8 cellular contexts compared by ENCODE assay signal in genomic region chr16:4316732-4317461, GRCh38. TPM values are rescaled to one million over a fixed set of nuclear protein-coding genes. Genes with fewer than 3 reads are reported as not detected.
DNase-seq lines count a peak whose midpoint lies in the region; ATAC-seq, FAIRE-seq and TF ChIP-seq lines count a peak whose summit lies in the region.

No MANE protein-coding gene starts in this region.

- no peak for FAIRE-seq in D721Med (lab: Jason Lieb, UNC)

- H3K4me3 Mint-ChIP-seq in dendritic cell treated with granulocyte-macrophage colony-stimulating factor and Interleukin-4, amounts not matched to agents 40 ng/mL and 50 ng/mL, for 4 days, result peak overlapping the region; percentile 67
- H3K4me3 Mint-ChIP-seq in activated T-helper 17 cell treated with anti-CD3 and anti-CD28 coated beads, Interleukin-2, amount 50 U/mL, for 72 hours, result no peak overlapping the region

- peaks cover 21% of the 10 kb centered on the region for H3K4me1 ChIP-seq in mucosa of descending colon (ENCODE audit: low read depth)

- no peaks in the 10 kb centered on the region for H3K36me3 ChIP-seq in mucosa of descending colon (ENCODE audit: low read depth)

- ATAC-seq in mucosa of descending colon (peak; percentile 29), GM19467 (IDR thresholded peaks at IDR 0.05; ENCODE audit: unreplicated experiment) (no peak)
- no peak for ATAC-seq in activated T-helper 17 cell treated with anti-CD3 and anti-CD28 coated beads, Interleukin-2, amount 50 U/mL, for 72 hours (replicated peaks)

- H3K27ac Mint-ChIP-seq in dendritic cell treated with granulocyte-macrophage colony-stimulating factor and Interleukin-4, amounts not matched to agents 40 ng/mL and 50 ng/mL, for 4 days, result peak overlapping the region; percentile 58
- H3K27ac Mint-ChIP-seq in activated T-helper 17 cell treated with anti-CD3 and anti-CD28 coated beads, Interleukin-2, amount 50 U/mL, for 72 hours, result no peak overlapping the region

- H3K9me3 Mint-ChIP-seq in dendritic cell treated with granulocyte-macrophage colony-stimulating factor and Interleukin-4, amounts not matched to agents 40 ng/mL and 50 ng/mL, for 4 days, result no peaks in the 10 kb centered on the region
- no peaks in the 10 kb centered on the region for H3K9me3 Mint-ChIP-seq in activated T-helper 17 cell treated with anti-CD3 and anti-CD28 coated beads, Interleukin-2, amount 50 U/mL, for 72 hours

- DNase-seq in Daoy (ENCODE audit: low read depth) (peak; percentile 56), NCI-H2196 treated with DMSO at 0.1 percent for 48 hours (lab: John Stamatoyannopoulos, UW; ENCODE audit: unreplicated experiment) (peak; percentile 77), mucosa of descending colon (no peak), D721Med (ENCODE audit: insufficient read length, low spot score) (no peak)
- no peak for DNase-seq in activated CD4-positive, CD25-positive, alpha-beta regulatory T cell treated with anti-CD3 and anti-CD28 coated beads, Interleukin-2, amount 50 U/mL, for 72 hours

- H3K9me3 ChIP-seq in mucosa of descending colon, result no peaks in the 10 kb centered on the region

- H3K4me3 ChIP-seq in mucosa of descending colon, result peak overlapping the region; percentile 11

- intact Hi-C loops in dendritic cell treated with granulocyte-macrophage colony-stimulating factor and Interleukin-4, amounts not matched to agents 40 ng/mL and 50 ng/mL, for 4 days (cut with micrococcal nuclease), result no loop called here
- intact Hi-C loops in mucosa of descending colon (cut with DNase I, micrococcal nuclease), result no loop called here

- H3K4me1 Mint-ChIP-seq in dendritic cell treated with granulocyte-macrophage colony-stimulating factor and Interleukin-4, amounts not matched to agents 40 ng/mL and 50 ng/mL, for 4 days (ENCODE audit: low read depth), result peaks cover 32% of the 10 kb centered on the region
- H3K4me1 Mint-ChIP-seq in activated T-helper 17 cell treated with anti-CD3 and anti-CD28 coated beads, Interleukin-2, amount 50 U/mL, for 72 hours, result peaks cover 10% of the 10 kb centered on the region

- no peaks in the 10 kb centered on the region for H3K36me3 Mint-ChIP-seq in dendritic cell treated with granulocyte-macrophage colony-stimulating factor and Interleukin-4, amounts not matched to agents 40 ng/mL and 50 ng/mL, for 4 days (ENCODE audit: low read depth)
- peaks cover 10% of the 10 kb centered on the region for H3K36me3 Mint-ChIP-seq in activated T-helper 17 cell treated with anti-CD3 and anti-CD28 coated beads, Interleukin-2, amount 50 U/mL, for 72 hours (ENCODE audit: low read depth)

- TF ChIP-seq CTCF in mucosa of descending colon (IDR thresholded peaks at IDR 0.05) (no peak), D721Med (IDR thresholded peaks at IDR 0.05; ENCODE audit: insufficient read depth, missing control alignments) (no peak)

- H3K27me3 Mint-ChIP-seq in dendritic cell treated with granulocyte-macrophage colony-stimulating factor and Interleukin-4, amounts not matched to agents 40 ng/mL and 50 ng/mL, for 4 days, result peaks cover 74% of the 10 kb centered on the region
- peaks cover 11% of the 10 kb centered on the region for H3K27me3 Mint-ChIP-seq in activated T-helper 17 cell treated with anti-CD3 and anti-CD28 coated beads, Interleukin-2, amount 50 U/mL, for 72 hours

RNA-seq across cellular contexts. Expression of gene GLIS2, which starts 1.0 kb away (rescaled TPM):
- total RNA-seq in Daoy (2014; rRNA removed; shearing (Covaris generic)), result 0.36 and 0.46 TPM in 2 replicates
- 10 to 100 TPM in 1 of 3 donors, 1 to 10 TPM in 2; 1.7 to 21.1 (median 2.9) TPM for total RNA-seq in mucosa of descending colon
- 1 to 10 TPM in 1 of 2 donors, under 1 TPM in 1; 0.37 to 1.6 TPM for total RNA-seq in activated T-helper 17 cell treated with anti-CD3 and anti-CD28 coated beads, Interleukin-2, amount 50 U/mL, for 72 hours

RNA-seq across cellular contexts. Expression of gene PAM16, which starts 34.2 kb away (rescaled TPM):
- total RNA-seq in Daoy (2014; rRNA removed; shearing (Covaris generic)), result 34.1 and 71.8 TPM in 2 replicates
- total RNA-seq in mucosa of descending colon, result 10 to 100 TPM; 31.9 to 35.8 (median 32.6) TPM
- 10 to 100 TPM; 40.4 to 74.7 TPM for total RNA-seq in activated T-helper 17 cell treated with anti-CD3 and anti-CD28 coated beads, Interleukin-2, amount 50 U/mL, for 72 hours

RNA-seq across cellular contexts. Expression of gene TFAP4, which starts 44.1 kb away (rescaled TPM):
- total RNA-seq in Daoy (2014; rRNA removed; shearing (Covaris generic)), result 13.4 and 14.1 TPM in 2 replicates
- total RNA-seq in mucosa of descending colon, result 10 to 100 TPM in 2 of 3 donors, 1 to 10 TPM in 1; 10.0 to 12.2 (median 12.1) TPM
- 10 to 100 TPM; 14.5 to 27.2 TPM for total RNA-seq in activated T-helper 17 cell treated with anti-CD3 and anti-CD28 coated beads, Interleukin-2, amount 50 U/mL, for 72 hours

RNA-seq across cellular contexts. Expression of gene VASN, which starts 54.8 kb away (rescaled TPM):
- 22.1 and 25.1 TPM in 2 replicates for total RNA-seq in Daoy (2014; rRNA removed; shearing (Covaris generic))
- 1 to 10 TPM in 2 of 3 donors, under 1 TPM in 1; 0.93 to 8.4 (median 5.1) TPM for total RNA-seq in mucosa of descending colon
- total RNA-seq in activated T-helper 17 cell treated with anti-CD3 and anti-CD28 coated beads, Interleukin-2, amount 50 U/mL, for 72 hours, result under 1 TPM; 0.11 to 0.29 TPM

Comparison
In these comparisons a context has a peak if more than half of its experiments do, and no peak if none do; other contexts are left out.
1. DNase-seq: peak in Daoy (single experiment) and NCI-H2196 treated with DMSO at 0.1 percent for 48 hours (single experiment); none in mucosa of descending colon (0 of 3), activated CD4-positive, CD25-positive, alpha-beta regulatory T cell treated with anti-CD3 and anti-CD28 coated beads, Interleukin-2, amount 50 U/mL, for 72 hours (single experiment) and D721Med (single experiment).